Comparison of ENCODE assay signal across 2 cellular contexts in the genomic region with DNA sequence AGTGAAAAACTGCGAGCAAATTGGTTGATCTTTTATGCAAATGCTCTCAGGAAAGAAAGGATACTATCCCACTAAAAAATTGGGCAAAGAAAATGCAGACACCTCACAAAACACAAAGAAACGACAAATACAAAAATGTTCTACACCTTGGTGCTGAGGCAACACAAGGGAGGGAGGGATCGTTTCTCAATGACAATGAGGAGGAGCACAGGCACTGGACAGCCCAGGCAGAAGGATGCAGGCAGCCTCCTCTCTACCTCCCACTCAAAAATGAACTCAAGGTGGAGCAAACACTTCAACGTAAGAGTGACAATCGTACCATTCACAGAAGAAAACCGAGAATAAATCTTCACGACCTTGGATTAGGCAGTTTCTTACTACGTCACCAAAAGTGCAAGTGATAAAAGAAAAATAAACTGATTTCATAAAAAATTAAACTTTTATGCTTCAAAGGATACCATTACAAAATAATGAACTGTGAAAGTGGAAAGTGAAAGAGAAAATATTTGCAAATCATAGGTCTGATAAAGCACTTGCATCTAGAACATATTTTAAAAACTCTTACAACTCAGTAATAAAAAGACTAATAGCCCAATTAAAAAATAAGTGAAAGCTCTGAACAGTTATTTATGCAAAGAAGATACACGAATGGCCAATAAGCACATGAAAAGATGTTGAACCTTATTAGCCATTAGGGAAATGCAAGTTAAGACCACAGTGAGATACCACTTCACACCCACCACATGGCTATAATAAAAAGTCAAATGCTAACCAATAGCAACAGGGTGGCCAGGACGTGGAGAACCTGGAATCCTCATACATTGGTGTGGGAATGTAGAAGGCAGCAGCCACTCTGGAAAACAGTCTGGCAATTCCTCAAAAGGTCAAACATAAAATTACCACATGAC.
TF ChIP-seq lines count a peak whose summit lies in the region.

No MANE protein-coding gene starts in this region.

TF ChIP-seq in SK-N-SH treated with all-trans-retinoic acid at 6 μM for 48 hours, 23 proteins besides CTCF, POLR2A, EP300 and RAD21:
- TF ChIP-seq, protein P1, sequence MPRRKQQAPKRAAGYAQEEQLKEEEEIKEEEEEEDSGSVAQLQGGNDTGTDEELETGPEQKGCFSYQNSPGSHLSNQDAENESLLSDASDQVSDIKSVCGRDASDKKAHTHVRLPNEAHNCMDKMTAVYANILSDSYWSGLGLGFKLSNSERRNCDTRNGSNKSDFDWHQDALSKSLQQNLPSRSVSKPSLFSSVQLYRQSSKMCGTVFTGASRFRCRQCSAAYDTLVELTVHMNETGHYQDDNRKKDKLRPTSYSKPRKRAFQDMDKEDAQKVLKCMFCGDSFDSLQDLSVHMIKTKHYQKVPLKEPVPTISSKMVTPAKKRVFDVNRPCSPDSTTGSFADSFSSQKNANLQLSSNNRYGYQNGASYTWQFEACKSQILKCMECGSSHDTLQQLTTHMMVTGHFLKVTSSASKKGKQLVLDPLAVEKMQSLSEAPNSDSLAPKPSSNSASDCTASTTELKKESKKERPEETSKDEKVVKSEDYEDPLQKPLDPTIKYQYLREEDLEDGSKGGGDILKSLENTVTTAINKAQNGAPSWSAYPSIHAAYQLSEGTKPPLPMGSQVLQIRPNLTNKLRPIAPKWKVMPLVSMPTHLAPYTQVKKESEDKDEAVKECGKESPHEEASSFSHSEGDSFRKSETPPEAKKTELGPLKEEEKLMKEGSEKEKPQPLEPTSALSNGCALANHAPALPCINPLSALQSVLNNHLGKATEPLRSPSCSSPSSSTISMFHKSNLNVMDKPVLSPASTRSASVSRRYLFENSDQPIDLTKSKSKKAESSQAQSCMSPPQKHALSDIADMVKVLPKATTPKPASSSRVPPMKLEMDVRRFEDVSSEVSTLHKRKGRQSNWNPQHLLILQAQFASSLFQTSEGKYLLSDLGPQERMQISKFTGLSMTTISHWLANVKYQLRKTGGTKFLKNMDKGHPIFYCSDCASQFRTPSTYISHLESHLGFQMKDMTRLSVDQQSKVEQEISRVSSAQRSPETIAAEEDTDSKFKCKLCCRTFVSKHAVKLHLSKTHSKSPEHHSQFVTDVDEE (CRISPR knock-in tag; IDR thresholded peaks at IDR 0.05) = no peak
- no peak for TF ChIP-seq BACH2 (CRISPR knock-in tag; IDR thresholded peaks at IDR 0.05; ENCODE audit: borderline replicate concordance)
- no peak for TF ChIP-seq ZNF565 (CRISPR knock-in tag; conservative IDR thresholded peaks at IDR 0.05; ENCODE audit: low read depth)
- no peak for TF ChIP-seq GLIS3 (CRISPR knock-in tag; IDR thresholded peaks at IDR 0.05)
- TF ChIP-seq ISL1 (CRISPR knock-in tag; IDR thresholded peaks at IDR 0.05) = no peak
- TF ChIP-seq ESRRG (CRISPR knock-in tag; IDR thresholded peaks at IDR 0.05) = no peak
- TF ChIP-seq, protein P2, sequence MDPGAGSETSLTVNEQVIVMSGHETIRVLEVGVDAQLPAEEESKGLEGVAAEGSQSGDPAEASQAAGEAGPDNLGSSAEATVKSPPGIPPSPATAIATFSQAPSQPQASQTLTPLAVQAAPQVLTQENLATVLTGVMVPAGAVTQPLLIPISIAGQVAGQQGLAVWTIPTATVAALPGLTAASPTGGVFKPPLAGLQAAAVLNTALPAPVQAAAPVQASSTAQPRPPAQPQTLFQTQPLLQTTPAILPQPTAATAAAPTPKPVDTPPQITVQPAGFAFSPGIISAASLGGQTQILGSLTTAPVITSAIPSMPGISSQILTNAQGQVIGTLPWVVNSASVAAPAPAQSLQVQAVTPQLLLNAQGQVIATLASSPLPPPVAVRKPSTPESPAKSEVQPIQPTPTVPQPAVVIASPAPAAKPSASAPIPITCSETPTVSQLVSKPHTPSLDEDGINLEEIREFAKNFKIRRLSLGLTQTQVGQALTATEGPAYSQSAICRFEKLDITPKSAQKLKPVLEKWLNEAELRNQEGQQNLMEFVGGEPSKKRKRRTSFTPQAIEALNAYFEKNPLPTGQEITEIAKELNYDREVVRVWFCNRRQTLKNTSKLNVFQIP (CRISPR knock-in tag; IDR thresholded peaks at IDR 0.05; ENCODE audit: borderline replicate concordance, low read depth) = no peak
- no peak for TF ChIP-seq ZFP3 (CRISPR knock-in tag; IDR thresholded peaks at IDR 0.05)
- no peak for TF ChIP-seq TCF4 (CRISPR knock-in tag; IDR thresholded peaks at IDR 0.05; ENCODE audit: borderline replicate concordance)
- no peak for TF ChIP-seq ZNF8 (CRISPR knock-in tag; IDR thresholded peaks at IDR 0.05)
- TF ChIP-seq CSDC2 (CRISPR knock-in tag; IDR thresholded peaks at IDR 0.05) = no peak
- TF ChIP-seq SNAI2 (CRISPR knock-in tag; IDR thresholded peaks at IDR 0.05) = no peak
- TF ChIP-seq RARB (CRISPR knock-in tag; IDR thresholded peaks at IDR 0.05) = no peak
TF ChIP-seq in SK-N-SH treated with all-trans-retinoic acid at 6 μM for 48 hours: peak in this region for 0.

TF ChIP-seq in WTC11, 78 proteins besides CTCF, POLR2A, EP300 and RAD21 (continued from another document):
- TF ChIP-seq, protein P3, sequence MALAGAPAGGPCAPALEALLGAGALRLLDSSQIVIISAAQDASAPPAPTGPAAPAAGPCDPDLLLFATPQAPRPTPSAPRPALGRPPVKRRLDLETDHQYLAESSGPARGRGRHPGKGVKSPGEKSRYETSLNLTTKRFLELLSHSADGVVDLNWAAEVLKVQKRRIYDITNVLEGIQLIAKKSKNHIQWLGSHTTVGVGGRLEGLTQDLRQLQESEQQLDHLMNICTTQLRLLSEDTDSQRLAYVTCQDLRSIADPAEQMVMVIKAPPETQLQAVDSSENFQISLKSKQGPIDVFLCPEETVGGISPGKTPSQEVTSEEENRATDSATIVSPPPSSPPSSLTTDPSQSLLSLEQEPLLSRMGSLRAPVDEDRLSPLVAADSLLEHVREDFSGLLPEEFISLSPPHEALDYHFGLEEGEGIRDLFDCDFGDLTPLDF (CRISPR knock-in tag; IDR thresholded peaks at IDR 0.05) = no peak
- no peak for TF ChIP-seq GRHL2 (CRISPR knock-in tag; IDR thresholded peaks at IDR 0.05; ENCODE audit: insufficient replicate concordance, severe bottlenecking)
- TF ChIP-seq, protein P4, sequence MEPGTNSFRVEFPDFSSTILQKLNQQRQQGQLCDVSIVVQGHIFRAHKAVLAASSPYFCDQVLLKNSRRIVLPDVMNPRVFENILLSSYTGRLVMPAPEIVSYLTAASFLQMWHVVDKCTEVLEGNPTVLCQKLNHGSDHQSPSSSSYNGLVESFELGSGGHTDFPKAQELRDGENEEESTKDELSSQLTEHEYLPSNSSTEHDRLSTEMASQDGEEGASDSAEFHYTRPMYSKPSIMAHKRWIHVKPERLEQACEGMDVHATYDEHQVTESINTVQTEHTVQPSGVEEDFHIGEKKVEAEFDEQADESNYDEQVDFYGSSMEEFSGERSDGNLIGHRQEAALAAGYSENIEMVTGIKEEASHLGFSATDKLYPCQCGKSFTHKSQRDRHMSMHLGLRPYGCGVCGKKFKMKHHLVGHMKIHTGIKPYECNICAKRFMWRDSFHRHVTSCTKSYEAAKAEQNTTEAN (CRISPR knock-in tag; IDR thresholded peaks at IDR 0.05) = no peak
- TF ChIP-seq, protein P5, sequence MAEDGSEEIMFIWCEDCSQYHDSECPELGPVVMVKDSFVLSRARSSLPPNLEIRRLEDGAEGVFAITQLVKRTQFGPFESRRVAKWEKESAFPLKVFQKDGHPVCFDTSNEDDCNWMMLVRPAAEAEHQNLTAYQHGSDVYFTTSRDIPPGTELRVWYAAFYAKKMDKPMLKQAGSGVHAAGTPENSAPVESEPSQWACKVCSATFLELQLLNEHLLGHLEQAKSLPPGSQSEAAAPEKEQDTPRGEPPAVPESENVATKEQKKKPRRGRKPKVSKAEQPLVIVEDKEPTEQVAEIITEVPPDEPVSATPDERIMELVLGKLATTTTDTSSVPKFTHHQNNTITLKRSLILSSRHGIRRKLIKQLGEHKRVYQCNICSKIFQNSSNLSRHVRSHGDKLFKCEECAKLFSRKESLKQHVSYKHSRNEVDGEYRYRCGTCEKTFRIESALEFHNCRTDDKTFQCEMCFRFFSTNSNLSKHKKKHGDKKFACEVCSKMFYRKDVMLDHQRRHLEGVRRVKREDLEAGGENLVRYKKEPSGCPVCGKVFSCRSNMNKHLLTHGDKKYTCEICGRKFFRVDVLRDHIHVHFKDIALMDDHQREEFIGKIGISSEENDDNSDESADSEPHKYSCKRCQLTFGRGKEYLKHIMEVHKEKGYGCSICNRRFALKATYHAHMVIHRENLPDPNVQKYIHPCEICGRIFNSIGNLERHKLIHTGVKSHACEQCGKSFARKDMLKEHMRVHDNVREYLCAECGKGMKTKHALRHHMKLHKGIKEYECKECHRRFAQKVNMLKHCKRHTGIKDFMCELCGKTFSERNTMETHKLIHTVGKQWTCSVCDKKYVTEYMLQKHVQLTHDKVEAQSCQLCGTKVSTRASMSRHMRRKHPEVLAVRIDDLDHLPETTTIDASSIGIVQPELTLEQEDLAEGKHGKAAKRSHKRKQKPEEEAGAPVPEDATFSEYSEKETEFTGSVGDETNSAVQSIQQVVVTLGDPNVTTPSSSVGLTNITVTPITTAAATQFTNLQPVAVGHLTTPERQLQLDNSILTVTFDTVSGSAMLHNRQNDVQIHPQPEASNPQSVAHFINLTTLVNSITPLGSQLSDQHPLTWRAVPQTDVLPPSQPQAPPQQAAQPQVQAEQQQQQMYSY (CRISPR knock-in tag; IDR thresholded peaks at IDR 0.05) = no peak
TF ChIP-seq in WTC11: peak in this region for 0.
